1 cellular context compared by ENCODE assay signal in genomic region chr3:42701371-42702065, GRCh38.
TF ChIP-seq lines count a peak whose summit lies in the region.

No MANE protein-coding gene starts in this region.

TF ChIP-seq in K562, 482 proteins besides CTCF, POLR2A, EP300 and RAD21 (continued from another document and continues in another):
- TF ChIP-seq TRIM25 (IDR thresholded peaks at IDR 0.05; ENCODE audit: borderline replicate concordance) (no peak), ZNF239 (CRISPR knock-in tag; IDR thresholded peaks at IDR 0.05) (no peak), HDGF (IDR thresholded peaks at IDR 0.05) (no peak), ARID2 (IDR thresholded peaks at IDR 0.05) (no peak), RBM39 (optimal IDR thresholded peaks at IDR 0.05; ENCODE audit: low read depth, low read length) (no peak), RBBP5 (IDR thresholded peaks at IDR 0.05; ENCODE audit: borderline replicate concordance, insufficient read depth, low read length, poor library complexity, severe bottlenecking) (no peak), SP2 (IDR thresholded peaks at IDR 0.05; ENCODE audit: extremely low read depth, low read depth, low read length, poor library complexity, severe bottlenecking) (no peak), USF2 (CRISPR knock-in tag; IDR thresholded peaks at IDR 0.05) (no peak), ZNF165 (CRISPR knock-in tag; IDR thresholded peaks at IDR 0.05; ENCODE audit: borderline replicate concordance) (no peak), KHSRP (IDR thresholded peaks at IDR 0.05) (no peak), NR3C1 (CRISPR knock-in tag; IDR thresholded peaks at IDR 0.05) (peak; percentile 75; the same call in 1 of the 2 replicates), TOE1 (IDR thresholded peaks at IDR 0.05; ENCODE audit: borderline replicate concordance) (no peak), TOE1 (CRISPR knock-in tag; IDR thresholded peaks at IDR 0.05; ENCODE audit: borderline replicate concordance, low read depth) (peak; percentile 70; the same call in 1 of the 2 replicates), ZNF639 (CRISPR knock-in tag; conservative IDR thresholded peaks at IDR 0.05 in 1 of 2, IDR thresholded peaks at IDR 0.05 in 1 of 2) (0 out of 4 replicates have a peak, but pooled peaks of 1 of the 2 experiments have one; percentile 32), NR2C1 (IDR thresholded peaks at IDR 0.05) (no peak), NR2C1 (tag; IDR thresholded peaks at IDR 0.05) (no peak), E4F1 (CRISPR knock-in tag; IDR thresholded peaks at IDR 0.05; ENCODE audit: borderline replicate concordance) (no peak), DACH1 (IDR thresholded peaks at IDR 0.05; ENCODE audit: partially characterized antibody) (no peak), MIER1 (IDR thresholded peaks at IDR 0.05; ENCODE audit: low read depth) (peak; percentile 97), SAP30 (IDR thresholded peaks at IDR 0.05; ENCODE audit: borderline replicate concordance, insufficient read depth, low read depth, low read length, poor library complexity, severe bottlenecking) (no peak), ZBTB7A (IDR thresholded peaks at IDR 0.05; ENCODE audit: borderline replicate concordance, control insufficient read depth, low read depth, low read length) (no peak; the same call in 1 of the 2 replicates), KAT8 (IDR thresholded peaks at IDR 0.05; ENCODE audit: low read depth) (no peak), ZNF407 (IDR thresholded peaks at IDR 0.05; ENCODE audit: low read depth) (no peak), JUNB (CRISPR knock-in tag; conservative IDR thresholded peaks at IDR 0.05) (no peak), FOXP4 (CRISPR knock-in tag; IDR thresholded peaks at IDR 0.05; ENCODE audit: borderline replicate concordance) (0 out of 2 replicates have a peak, but pooled peaks have one; percentile 77), ID3 (CRISPR knock-in tag; IDR thresholded peaks at IDR 0.05) (no peak), ID3 (tag; IDR thresholded peaks at IDR 0.05) (no peak), ZNF551 (CRISPR knock-in tag; IDR thresholded peaks at IDR 0.05) (no peak), ZNF124 (CRISPR knock-in tag; IDR thresholded peaks at IDR 0.05) (peak; percentile 53; the same call in 1 of the 2 replicates), NFE2L1 (tag; IDR thresholded peaks at IDR 0.05; ENCODE audit: borderline replicate concordance, low read depth) (no peak), SMAD3 (CRISPR knock-in tag; conservative IDR thresholded peaks at IDR 0.05) (no peak), ZNF766 (CRISPR knock-in tag; conservative IDR thresholded peaks at IDR 0.05) (peak; percentile 26; the same call in 1 of the 2 replicates), SAFB (IDR thresholded peaks at IDR 0.05; ENCODE audit: borderline replicate concordance, low read depth, low read length) (no peak), MITF (IDR thresholded peaks at IDR 0.05) (no peak), IFI16 (CRISPR knock-in tag; IDR thresholded peaks at IDR 0.05) (no peak), DLX4 (CRISPR knock-in tag; IDR thresholded peaks at IDR 0.05) (no peak), XRCC4 (IDR thresholded peaks at IDR 0.05; ENCODE audit: extremely low read depth, insufficient read depth, insufficient read length) (no peak), HDAC6 (IDR thresholded peaks at IDR 0.05; ENCODE audit: low read depth, low read length) (no peak), XRCC5 (IDR thresholded peaks at IDR 0.05; ENCODE audit: low read depth, low read length) (no peak), GABPB2 (CRISPR knock-in tag; conservative IDR thresholded peaks at IDR 0.05) (no peak)
